In the genomic region with DNA sequence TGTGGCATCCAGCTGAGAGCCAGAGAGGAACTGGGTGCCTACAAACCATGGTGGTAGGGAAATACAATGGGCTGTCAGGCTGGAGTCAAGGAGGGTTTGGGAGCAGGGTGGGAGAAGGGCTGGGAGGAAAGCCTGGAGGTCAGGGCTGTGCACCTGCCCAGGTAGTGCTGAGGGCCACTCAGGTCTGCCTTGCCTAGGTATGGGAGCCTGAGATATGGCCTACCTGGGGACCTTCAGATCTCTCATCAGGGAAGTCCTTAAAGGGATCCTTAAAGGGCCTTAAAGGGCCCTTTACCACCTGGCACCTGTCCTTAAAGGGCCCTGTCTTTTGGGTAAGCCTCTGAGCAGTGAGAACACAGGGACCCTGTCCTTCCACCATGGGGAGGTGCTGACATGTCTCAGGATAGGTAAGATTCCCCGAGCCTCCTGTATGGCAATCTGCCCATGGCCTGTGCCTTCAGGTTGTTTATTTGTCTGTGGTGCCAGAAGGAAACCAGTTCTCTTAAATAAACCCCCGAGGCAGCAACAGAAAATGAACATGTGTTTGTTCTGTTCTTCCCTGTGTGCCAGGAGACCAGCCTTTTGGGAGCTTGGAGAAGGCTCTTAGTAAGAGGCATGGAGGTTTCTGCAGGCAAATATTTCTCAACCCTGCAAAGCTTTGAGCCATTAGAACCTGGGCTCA, we compare ENCODE assay signal across 24 cellular contexts. TPM values are rescaled to one million over a fixed set of nuclear protein-coding genes. Genes with fewer than 3 reads are reported as not detected.
A peak's percentile ranks its signal among the peaks of the same experiment; 100 is the strongest.
DNase-seq lines count a peak whose midpoint lies in the region; TF ChIP-seq lines count a peak whose summit lies in the region.
"Had no signal": no experiment of that assay in that cellular context is flagged by ENCODE, and none has a peak within 500 bp of the region (broad histone marks: within the 10 kb centered on the region; RNA-seq: fewer than 3 reads in every experiment).

No MANE protein-coding gene starts in this region.

- H3K9ac ChIP-seq in endodermal cell (ENCODE audit: extremely low read depth, low read length, poor library complexity, severe bottlenecking), result no peak overlapping the region
- H3K9ac ChIP-seq: BLaER1 treated with 17β-estradiol and CSF1 and Interleukin-3, amounts not matched to agents 10 nM and 100 nM had no signal

- H3K4me3 Mint-ChIP-seq in endodermal cell, result no peak overlapping the region
- H3K4me3 Mint-ChIP-seq: CD8-positive, alpha-beta memory T cell; IgD-negative memory B cell had no signal

- peaks cover 2% of the 10 kb centered on the region for H3K27me3 Mint-ChIP-seq in endodermal cell (ENCODE audit: insufficient read depth)

- H3K27ac Mint-ChIP-seq in endodermal cell, result no peak overlapping the region
- H3K27ac Mint-ChIP-seq: CD8-positive, alpha-beta memory T cell; IgD-negative memory B cell had no signal

- no peak for TF ChIP-seq POLR2A in prostate gland (IDR thresholded peaks at IDR 0.05)

- intact Hi-C loops in prostate gland (cut with DNase I), result no loop called here

- H3K36me3 Mint-ChIP-seq in endodermal cell (ENCODE audit: low read depth), result peaks cover 18% of the 10 kb centered on the region
- H3K36me3 Mint-ChIP-seq: CD8-positive, alpha-beta memory T cell had no signal

- H3K4me1 Mint-ChIP-seq in endodermal cell, result peaks cover 27% of the 10 kb centered on the region
- H3K4me1 Mint-ChIP-seq: CD8-positive, alpha-beta memory T cell; IgD-negative memory B cell had no signal

- no peak for TF ChIP-seq CTCF in endodermal cell (conservative IDR thresholded peaks at IDR 0.05)
- TF ChIP-seq CTCF in prostate gland (IDR thresholded peaks at IDR 0.05), result no peak

- DNase-seq in NCI-H345 (lab: John Stamatoyannopoulos, UW) (peak; percentile 17), NCI-H345 treated with DMSO at 0.1 percent for 48 hours (lab: John Stamatoyannopoulos, UW; ENCODE audit: unreplicated experiment) (no peak), NCI-H2029 treated with DMSO at 0.1 percent for 48 hours (lab: John Stamatoyannopoulos, UW) (peak; percentile 54), endodermal cell (peak; percentile 28), prostate gland (ENCODE audit: low spot score) (peak; percentile 81), NCI-H1105 (lab: John Stamatoyannopoulos, UW) (no peak), HCEC 1CT (no peak), KBM-7 (no peak)
- DNase-seq: 8988T; Calu3; CD8-positive, alpha-beta memory T cell; GDM1; Karpas-422; MG63; NCI-H1417 treated with DMSO at 0.1 percent for 48 hours; NCI-H1930; NCI-H2171; NCI-H446; NCI-H526; OCI-M1; SHP77 had no signal

- no peak overlapping the region for H3K4me3 ChIP-seq in endodermal cell (ENCODE audit: low read length)
- no peak overlapping the region for H3K4me3 ChIP-seq in prostate gland
- H3K4me3 ChIP-seq: BLaER1 treated with 17β-estradiol and CSF1 and Interleukin-3, amounts not matched to agents 10 nM and 100 nM; MG63 had no signal

- peaks cover 17% of the 10 kb centered on the region for H3K9me3 ChIP-seq in endodermal cell (ENCODE audit: control insufficient read depth, low read length)
- no peaks in the 10 kb centered on the region for H3K9me3 ChIP-seq in prostate gland

- no peaks in the 10 kb centered on the region for H3K36me3 ChIP-seq in endodermal cell (ENCODE audit: control insufficient read depth, insufficient read depth, low read length)
- no peaks in the 10 kb centered on the region for H3K36me3 ChIP-seq in prostate gland
- H3K36me3 ChIP-seq: BLaER1 treated with 17β-estradiol and CSF1 and Interleukin-3, amounts not matched to agents 10 nM and 100 nM; MG63 had no signal

- WGBS in endodermal cell (ENCODE audit: insufficient coverage in 1 of 2, insufficient read length in 1 of 2), 2 experiments, result 84 to 92% methylated on average over 2 of the region's 2 CpGs
- WGBS in prostate gland, result 43% methylated on average over 2 of the region's 2 CpGs

- no peaks in the 10 kb centered on the region for H3K9me3 Mint-ChIP-seq in endodermal cell
- H3K9me3 Mint-ChIP-seq: CD8-positive, alpha-beta memory T cell had no signal

- peaks cover 10% of the 10 kb centered on the region for H3K4me1 ChIP-seq in endodermal cell (ENCODE audit: control insufficient read depth, insufficient read depth, low read length)
- no peaks in the 10 kb centered on the region for H3K4me1 ChIP-seq in prostate gland (replicated peaks)

- in situ Hi-C loops in KBM-7 (cut with MboI; ENCODE audit: low pct_unique_long_range_greater_than_20kb, low sequenced_read_pairs), result no loop called here

- no peaks in the 10 kb centered on the region for H3K27me3 ChIP-seq in endodermal cell (ENCODE audit: control insufficient read depth, insufficient read depth, low read length, poor library complexity, severe bottlenecking)
- H3K27me3 ChIP-seq in prostate gland (replicated peaks; ENCODE audit: insufficient read depth), result no peaks in the 10 kb centered on the region
- H3K27me3 ChIP-seq: BLaER1 treated with 17β-estradiol and CSF1 and Interleukin-3, amounts not matched to agents 10 nM and 100 nM had no signal

- no peak overlapping the region for H3K27ac ChIP-seq in endodermal cell (ENCODE audit: low read depth, low read length)
- H3K27ac ChIP-seq in prostate gland, result peak overlapping the region in 1 of 2 donors; percentile 55
- H3K27ac ChIP-seq: BLaER1 treated with 17β-estradiol and CSF1 and Interleukin-3, amounts not matched to agents 10 nM and 100 nM had no signal

RNA-seq across cellular contexts. Expression of gene SLC25A48, which starts 23.3 kb away (rescaled TPM):
- total RNA-seq in endodermal cell (1 to 10 TPM; 2.5 to 5.9 TPM), prostate gland (under 1 TPM; 0.77 to 0.85 TPM)
- 1.6 TPM for polyA plus RNA-seq in endodermal cell (2013, experiment 1 of 2)
- polyA plus RNA-seq in endodermal cell (2013, experiment 2 of 2), result 0.79 TPM
- total RNA-seq: Calu3; CD8-positive, alpha-beta memory T cell; H4 had no signal
- polyA plus RNA-seq: CD8-positive, alpha-beta memory T cell; IgD-negative memory B cell had no signal

RNA-seq across cellular contexts. Expression of gene IL9, which starts 37.9 kb away (rescaled TPM):
- not detected for total RNA-seq in endodermal cell
- polyA plus RNA-seq in endodermal cell (2013, experiment 1 of 2), result not detected
- polyA plus RNA-seq in endodermal cell (2013, experiment 2 of 2), result not detected
- not detected for total RNA-seq in prostate gland
- total RNA-seq: Calu3, H4 had no signal
- polyA plus RNA-seq: CD8-positive, alpha-beta memory T cell; IgD-negative memory B cell had no signal

Comparison
In these comparisons a context has a peak if more than half of its experiments do, and no peak if none do; other contexts are left out.
1. DNase-seq: peak in NCI-H345 (single experiment), NCI-H2029 treated with DMSO at 0.1 percent for 48 hours (single experiment), endodermal cell (single experiment) and prostate gland (single experiment); none in NCI-H345 treated with DMSO at 0.1 percent for 48 hours (single experiment), NCI-H1105 (single experiment), HCEC 1CT (single experiment) and KBM-7 (single experiment).